In the genomic region with DNA sequence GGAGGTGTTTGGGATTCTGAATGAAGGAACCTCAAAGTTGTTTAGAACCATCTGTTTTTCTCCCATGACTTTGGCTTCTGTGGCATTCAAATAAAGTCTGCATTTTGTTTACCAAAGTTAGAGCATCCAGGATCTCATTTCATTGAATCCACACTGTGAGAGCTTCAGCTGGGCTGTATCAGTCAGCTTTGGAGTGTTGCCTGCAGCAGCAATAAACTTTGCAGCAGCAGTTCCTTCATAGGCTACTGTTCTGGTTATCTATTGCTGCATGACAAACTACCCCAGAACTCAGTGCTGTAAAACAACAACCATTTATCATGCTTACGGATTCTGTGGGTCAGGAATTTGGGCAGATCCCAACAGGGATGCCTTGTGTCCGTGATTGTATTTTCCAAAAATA, we compare ENCODE assay signal across 1 cellular context.
TF ChIP-seq lines count a peak whose summit lies in the region.

No MANE protein-coding gene starts in this region.

TF ChIP-seq in H1, 55 proteins besides CTCF, POLR2A, EP300 and RAD21 (continued from another document):
- TF ChIP-seq TAF7 (optimal IDR thresholded peaks at IDR 0.05; ENCODE audit: borderline replicate concordance, low read depth, low read length) (no peak), EGR1 (IDR thresholded peaks at IDR 0.05; ENCODE audit: borderline replicate concordance, low read depth, low read length) (no peak), ZNF274 (IDR thresholded peaks at IDR 0.05; ENCODE audit: borderline replicate concordance, extremely low read depth, low read length) (no peak), KDM5A (IDR thresholded peaks at IDR 0.05; ENCODE audit: low read length) (no peak), SP4 (IDR thresholded peaks at IDR 0.05; ENCODE audit: low read length) (no peak), BRCA1 (IDR thresholded peaks at IDR 0.05; ENCODE audit: low read depth, low read length) (no peak), JUN (IDR thresholded peaks at IDR 0.05; ENCODE audit: low read depth, low read length) (no peak), NANOG (IDR thresholded peaks at IDR 0.05; ENCODE audit: insufficient read depth, low read depth, low read length, poor library complexity, severe bottlenecking) (no peak), TBP (IDR thresholded peaks at IDR 0.05; ENCODE audit: low read depth, low read length) (no peak), FOSL1 (IDR thresholded peaks at IDR 0.05; ENCODE audit: insufficient read depth, low read depth, low read length) (no peak)
- TF ChIP-seq, protein P1, sequence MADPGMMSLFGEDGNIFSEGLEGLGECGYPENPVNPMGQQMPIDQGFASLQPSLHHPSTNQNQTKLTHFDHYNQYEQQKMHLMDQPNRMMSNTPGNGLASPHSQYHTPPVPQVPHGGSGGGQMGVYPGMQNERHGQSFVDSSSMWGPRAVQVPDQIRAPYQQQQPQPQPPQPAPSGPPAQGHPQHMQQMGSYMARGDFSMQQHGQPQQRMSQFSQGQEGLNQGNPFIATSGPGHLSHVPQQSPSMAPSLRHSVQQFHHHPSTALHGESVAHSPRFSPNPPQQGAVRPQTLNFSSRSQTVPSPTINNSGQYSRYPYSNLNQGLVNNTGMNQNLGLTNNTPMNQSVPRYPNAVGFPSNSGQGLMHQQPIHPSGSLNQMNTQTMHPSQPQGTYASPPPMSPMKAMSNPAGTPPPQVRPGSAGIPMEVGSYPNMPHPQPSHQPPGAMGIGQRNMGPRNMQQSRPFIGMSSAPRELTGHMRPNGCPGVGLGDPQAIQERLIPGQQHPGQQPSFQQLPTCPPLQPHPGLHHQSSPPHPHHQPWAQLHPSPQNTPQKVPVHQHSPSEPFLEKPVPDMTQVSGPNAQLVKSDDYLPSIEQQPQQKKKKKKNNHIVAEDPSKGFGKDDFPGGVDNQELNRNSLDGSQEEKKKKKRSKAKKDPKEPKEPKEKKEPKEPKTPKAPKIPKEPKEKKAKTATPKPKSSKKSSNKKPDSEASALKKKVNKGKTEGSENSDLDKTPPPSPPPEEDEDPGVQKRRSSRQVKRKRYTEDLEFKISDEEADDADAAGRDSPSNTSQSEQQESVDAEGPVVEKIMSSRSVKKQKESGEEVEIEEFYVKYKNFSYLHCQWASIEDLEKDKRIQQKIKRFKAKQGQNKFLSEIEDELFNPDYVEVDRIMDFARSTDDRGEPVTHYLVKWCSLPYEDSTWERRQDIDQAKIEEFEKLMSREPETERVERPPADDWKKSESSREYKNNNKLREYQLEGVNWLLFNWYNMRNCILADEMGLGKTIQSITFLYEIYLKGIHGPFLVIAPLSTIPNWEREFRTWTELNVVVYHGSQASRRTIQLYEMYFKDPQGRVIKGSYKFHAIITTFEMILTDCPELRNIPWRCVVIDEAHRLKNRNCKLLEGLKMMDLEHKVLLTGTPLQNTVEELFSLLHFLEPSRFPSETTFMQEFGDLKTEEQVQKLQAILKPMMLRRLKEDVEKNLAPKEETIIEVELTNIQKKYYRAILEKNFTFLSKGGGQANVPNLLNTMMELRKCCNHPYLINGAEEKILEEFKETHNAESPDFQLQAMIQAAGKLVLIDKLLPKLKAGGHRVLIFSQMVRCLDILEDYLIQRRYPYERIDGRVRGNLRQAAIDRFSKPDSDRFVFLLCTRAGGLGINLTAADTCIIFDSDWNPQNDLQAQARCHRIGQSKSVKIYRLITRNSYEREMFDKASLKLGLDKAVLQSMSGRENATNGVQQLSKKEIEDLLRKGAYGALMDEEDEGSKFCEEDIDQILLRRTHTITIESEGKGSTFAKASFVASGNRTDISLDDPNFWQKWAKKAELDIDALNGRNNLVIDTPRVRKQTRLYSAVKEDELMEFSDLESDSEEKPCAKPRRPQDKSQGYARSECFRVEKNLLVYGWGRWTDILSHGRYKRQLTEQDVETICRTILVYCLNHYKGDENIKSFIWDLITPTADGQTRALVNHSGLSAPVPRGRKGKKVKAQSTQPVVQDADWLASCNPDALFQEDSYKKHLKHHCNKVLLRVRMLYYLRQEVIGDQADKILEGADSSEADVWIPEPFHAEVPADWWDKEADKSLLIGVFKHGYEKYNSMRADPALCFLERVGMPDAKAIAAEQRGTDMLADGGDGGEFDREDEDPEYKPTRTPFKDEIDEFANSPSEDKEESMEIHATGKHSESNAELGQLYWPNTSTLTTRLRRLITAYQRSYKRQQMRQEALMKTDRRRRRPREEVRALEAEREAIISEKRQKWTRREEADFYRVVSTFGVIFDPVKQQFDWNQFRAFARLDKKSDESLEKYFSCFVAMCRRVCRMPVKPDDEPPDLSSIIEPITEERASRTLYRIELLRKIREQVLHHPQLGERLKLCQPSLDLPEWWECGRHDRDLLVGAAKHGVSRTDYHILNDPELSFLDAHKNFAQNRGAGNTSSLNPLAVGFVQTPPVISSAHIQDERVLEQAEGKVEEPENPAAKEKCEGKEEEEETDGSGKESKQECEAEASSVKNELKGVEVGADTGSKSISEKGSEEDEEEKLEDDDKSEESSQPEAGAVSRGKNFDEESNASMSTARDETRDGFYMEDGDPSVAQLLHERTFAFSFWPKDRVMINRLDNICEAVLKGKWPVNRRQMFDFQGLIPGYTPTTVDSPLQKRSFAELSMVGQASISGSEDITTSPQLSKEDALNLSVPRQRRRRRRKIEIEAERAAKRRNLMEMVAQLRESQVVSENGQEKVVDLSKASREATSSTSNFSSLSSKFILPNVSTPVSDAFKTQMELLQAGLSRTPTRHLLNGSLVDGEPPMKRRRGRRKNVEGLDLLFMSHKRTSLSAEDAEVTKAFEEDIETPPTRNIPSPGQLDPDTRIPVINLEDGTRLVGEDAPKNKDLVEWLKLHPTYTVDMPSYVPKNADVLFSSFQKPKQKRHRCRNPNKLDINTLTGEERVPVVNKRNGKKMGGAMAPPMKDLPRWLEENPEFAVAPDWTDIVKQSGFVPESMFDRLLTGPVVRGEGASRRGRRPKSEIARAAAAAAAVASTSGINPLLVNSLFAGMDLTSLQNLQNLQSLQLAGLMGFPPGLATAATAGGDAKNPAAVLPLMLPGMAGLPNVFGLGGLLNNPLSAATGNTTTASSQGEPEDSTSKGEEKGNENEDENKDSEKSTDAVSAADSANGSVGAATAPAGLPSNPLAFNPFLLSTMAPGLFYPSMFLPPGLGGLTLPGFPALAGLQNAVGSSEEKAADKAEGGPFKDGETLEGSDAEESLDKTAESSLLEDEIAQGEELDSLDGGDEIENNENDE (IDR thresholded peaks at IDR 0.05; ENCODE audit: insufficient replicate concordance, low read length), result no peak
TF ChIP-seq in H1: peak in this region for 0.
